ENCODE assay signal across 15 cellular contexts in genomic region chr12:68557011-68557715, GRCh38. TPM values are rescaled to one million over a fixed set of nuclear protein-coding genes. Genes with fewer than 3 reads are reported as not detected.
DNase-seq lines count a peak whose midpoint lies in the region; ATAC-seq, FAIRE-seq and TF ChIP-seq lines count a peak whose summit lies in the region.
"Had no signal": no experiment of that assay in that cellular context is flagged by ENCODE, and none has a peak within 500 bp of the region (broad histone marks: within the 10 kb centered on the region; RNA-seq: fewer than 3 reads in every experiment).

No MANE protein-coding gene starts in this region.

- peak overlapping the region; percentile 54 for H3K4me2 ChIP-seq in keratinocyte (ENCODE audit: control insufficient read depth, extremely low read depth, insufficient read depth, low read depth, low read length)

- H3K4me1 ChIP-seq in keratinocyte (ENCODE audit: control insufficient read depth, extremely low read depth, insufficient read depth, low read length) (peaks cover 23% of the 10 kb centered on the region), heart left ventricle (peaks cover 0 to 17% (median 11%) of the 10 kb centered on the region in 12 donors)

- H3K27me3 ChIP-seq in keratinocyte (ENCODE audit: control insufficient read depth, extremely low read depth, insufficient read depth, low read length) (no peaks in the 10 kb centered on the region), heart left ventricle (no peaks in the 10 kb centered on the region)
- H3K27me3 ChIP-seq: transverse colon had no signal

- dilution Hi-C loops in keratinocyte (cut with MboI; ENCODE audit: extremely low pct_ligation_motif_present, low sequenced_read_pairs) = no loop called here

- H3K27ac ChIP-seq in keratinocyte (ENCODE audit: control insufficient read depth, insufficient read depth, low read length) = no peak overlapping the region
- H3K27ac ChIP-seq in heart left ventricle = no peak overlapping the region
- H3K27ac ChIP-seq: transverse colon had no signal

- FAIRE-seq in keratinocyte (lab: Jason Lieb, UNC) = peak; percentile 55
- FAIRE-seq: small intestine had no signal

- intact Hi-C loops in heart left ventricle (cut with DNase I) = loop anchor here in 1 of 10 donors (10.0 kb wide), 1 partner anchor 48 kb away; no protein-coding TSS in a partner anchor

- no peaks in the 10 kb centered on the region for H4K20me1 ChIP-seq in keratinocyte (ENCODE audit: control insufficient read depth, extremely low read depth, insufficient read depth, low read length)

- ATAC-seq in HG03457 (IDR thresholded peaks at IDR 0.05; ENCODE audit: unreplicated experiment) = no peak
- no peak for ATAC-seq in GM21390 (IDR thresholded peaks at IDR 0.05; ENCODE audit: unreplicated experiment)
- ATAC-seq in heart left ventricle = no peak

- peak; percentile 81 for DNase-seq in AG08395 (ENCODE audit: low spot score)
- DNase-seq in HT1080 (ENCODE audit: low read depth) = peak; percentile 86
- peak; percentile 69 for DNase-seq in astrocyte of the hippocampus (ENCODE audit: low read depth, low spot score)
- peak; percentile 15 for DNase-seq in keratinocyte (ENCODE audit: low read depth, low spot score)
- no peak for DNase-seq in UCSD-AML1 (lab: John Stamatoyannopoulos, UW; ENCODE audit: unreplicated experiment)
- no peak for DNase-seq in heart left ventricle
- DNase-seq: activated CD4-positive, alpha-beta T cell treated with anti-CD3 and anti-CD28 coated beads, Interleukin-2, amount 50 U/mL, for 4 hours; activated naive CD4-positive, alpha-beta T cell; effector CD4-positive, alpha-beta T cell; naive B cell; NCI-H526 treated with DMSO at 0.1 percent for 48 hours; small intestine; transverse colon had no signal

- H2AFZ ChIP-seq in keratinocyte (ENCODE audit: control insufficient read depth, low read length) = peak overlapping the region; percentile 43

- H3K4me3 ChIP-seq in keratinocyte (ENCODE audit: control insufficient read depth in 2 of 3, extremely low read depth in 1 of 3, insufficient read depth in 2 of 3, low read depth in 1 of 3, low read length in 3 of 3) (no peak overlapping the region), heart left ventricle (no peak overlapping the region)
- H3K4me3 ChIP-seq: transverse colon had no signal

- no peaks in the 10 kb centered on the region for H3K9me3 ChIP-seq in keratinocyte (ENCODE audit: control insufficient read depth, low read depth, low read length)
- H3K9me3 ChIP-seq in heart left ventricle = peaks cover 0 to 6% (median 0%) of the 10 kb centered on the region in 12 donors
- H3K9me3 ChIP-seq: transverse colon had no signal

- 47 to 55% (median 52%) methylated on average over 5 of the region's 5 CpGs for whole genome bisulfite sequencing in heart left ventricle, 4 donors

- TF ChIP-seq CTCF in keratinocyte (optimal IDR thresholded peaks at IDR 0.05 in 1 of 3, IDR thresholded peaks at IDR 0.05 in 1 of 3, conservative IDR thresholded peaks at IDR 0.05 in 1 of 3; ENCODE audit: extremely low read depth in 1 of 3, insufficient read depth in 2 of 3, low read length in 3 of 3) = no peak
- TF ChIP-seq CTCF in heart left ventricle (IDR thresholded peaks at IDR 0.05) = no peak

- H3K79me2 ChIP-seq in keratinocyte (ENCODE audit: control insufficient read depth, insufficient read depth, low read length) = no peaks in the 10 kb centered on the region

- no peaks in the 10 kb centered on the region for H3K9me1 ChIP-seq in keratinocyte (ENCODE audit: control insufficient read depth, extremely low read depth, insufficient read depth, low read length)

- H3K36me3 ChIP-seq in keratinocyte (ENCODE audit: control insufficient read depth in 2 of 2, extremely low read depth in 1 of 2, insufficient read depth in 2 of 2, low read length in 2 of 2) = no peaks in the 10 kb centered on the region
- H3K36me3 ChIP-seq in heart left ventricle = no peaks in the 10 kb centered on the region
- H3K36me3 ChIP-seq: transverse colon had no signal

- peak overlapping the region; percentile 2 for H3K9ac ChIP-seq in keratinocyte (ENCODE audit: control insufficient read depth, extremely low read depth, insufficient read depth, low read length)

- no peak for TF ChIP-seq POLR2A in heart left ventricle (IDR thresholded peaks at IDR 0.05)

RNA-seq across cellular contexts. Expression of gene RAP1B, which starts 53.5 kb away (rescaled TPM):
- total RNA-seq in HT1080 (2014; rRNA removed; shearing (Covaris generic)) = 183 and 229 TPM in 2 replicates
- 320 and 386 TPM in 2 replicates for polyA plus RNA-seq in HT1080 (2015; cell fraction: cytosol; rRNA removed)
- polyA plus RNA-seq in HT1080 (2015; cell fraction: nucleus; rRNA removed) = 157 and 158 TPM in 2 replicates
- polyA plus RNA-seq in keratinocyte = 178 to 274 TPM (median 235 TPM) in 3 replicates
- 374 TPM for polyA plus RNA-seq in keratinocyte (2011; ENCODE audit: low read depth)
- 150 and 330 TPM in 2 replicates for polyA plus RNA-seq in keratinocyte (2011; cell fraction: cytosol; rRNA removed)
- 125 and 137 TPM in 2 replicates for polyA plus RNA-seq in keratinocyte (2011; cell fraction: nucleus; rRNA removed)
- polyA plus RNA-seq in keratinocyte (2012; ENCODE audit: low replicate concordance) = 166 and 170 TPM in 2 replicates
- 29.0 to 135 TPM (median 49.9 TPM) in 3 replicates for polyA minus RNA-seq in keratinocyte
- polyA minus RNA-seq in keratinocyte (2011; cell fraction: cytosol; rRNA and poly(A)+ RNA removed) = 131 TPM
- polyA minus RNA-seq in keratinocyte (2011; cell fraction: nucleus; rRNA and poly(A)+ RNA removed) = 33.7 and 87.2 TPM in 2 replicates
- total RNA-seq in heart left ventricle = 100 to 1,000 TPM in 1 of 9 donors, 10 to 100 TPM in 8; 39.2 to 113 (median 52.2) TPM
- polyA plus RNA-seq in heart left ventricle = 10 to 100 TPM; 25.3 to 84.5 TPM

Comparison
In these comparisons a context has a peak if more than half of its experiments do, and no peak if none do; other contexts are left out.
1. DNase-seq: peak in AG08395 (single experiment), HT1080 (single experiment), astrocyte of the hippocampus (single experiment) and keratinocyte (single experiment); none in UCSD-AML1 (single experiment) and heart left ventricle (0 of 5).